In the genomic region with DNA sequence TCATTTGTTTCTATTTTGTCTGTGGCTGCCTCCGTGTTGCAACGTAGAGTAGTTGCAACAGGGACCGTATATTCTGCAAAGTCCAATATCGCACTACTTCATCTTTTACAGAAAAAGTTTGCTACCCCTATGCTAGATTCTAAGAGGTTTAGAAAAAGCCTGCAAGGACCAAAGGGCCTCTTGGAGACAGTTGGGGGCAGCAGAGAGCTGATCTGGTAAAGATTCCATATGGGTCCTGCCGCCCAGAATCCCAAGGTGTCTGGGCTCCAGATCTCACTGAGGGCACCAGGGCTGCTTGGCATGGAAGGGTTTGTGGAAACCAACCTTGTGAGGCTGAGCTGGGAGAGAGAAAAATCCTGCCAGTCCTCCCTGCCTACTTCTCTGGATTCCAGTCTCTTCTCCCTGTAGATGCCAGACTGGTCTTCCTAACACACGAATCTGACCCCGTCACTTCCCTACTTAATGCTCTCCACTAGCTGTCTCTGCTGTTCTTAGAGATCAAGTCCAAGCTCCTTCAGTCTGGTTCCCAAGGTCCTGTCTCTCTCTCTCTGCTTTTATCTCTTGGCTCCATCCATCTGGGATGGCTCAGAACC, we compare ENCODE assay signal across 8 cellular contexts.
A peak's percentile ranks its signal among the peaks of the same experiment; 100 is the strongest.
DNase-seq lines count a peak whose midpoint lies in the region; ATAC-seq and TF ChIP-seq lines count a peak whose summit lies in the region.

No MANE protein-coding gene starts in this region.

- H3K36me3 Mint-ChIP-seq in activated B cell treated with CpG ODN at 0.5 μM for 24 hours (ENCODE audit: low read depth), result no peaks in the 10 kb centered on the region

- TF ChIP-seq POLR2A in heart left ventricle (IDR thresholded peaks at IDR 0.05), result no peak

- H3K4me1 Mint-ChIP-seq in activated B cell treated with CpG ODN at 0.5 μM for 24 hours, result peaks cover 24% of the 10 kb centered on the region

- H3K27ac Mint-ChIP-seq in activated B cell treated with CpG ODN at 0.5 μM for 24 hours, result no peak overlapping the region

- peaks cover 32% of the 10 kb centered on the region for H3K27me3 Mint-ChIP-seq in activated B cell treated with CpG ODN at 0.5 μM for 24 hours

- intact Hi-C loops in heart left ventricle (cut with DNase I) (no loop called here), activated B cell treated with CpG ODN at 0.5 μM for 24 hours (cut with micrococcal nuclease) (loop anchor here (1.0 kb wide), 4 partner anchors 48 to 385 kb away; a partner anchor contains a TSS)

- TF ChIP-seq CTCF in heart left ventricle (IDR thresholded peaks at IDR 0.05) (peak in 7 of 12 donors; percentile 5 to 40 (median 15)), right atrium auricular region (IDR thresholded peaks at IDR 0.05) (peak in 1 of 2 donors; percentile 43), activated B cell treated with CpG ODN at 0.5 μM for 24 hours (IDR thresholded peaks at IDR 0.05) (no peak)

- H3K9me3 Mint-ChIP-seq in activated B cell treated with CpG ODN at 0.5 μM for 24 hours, result no peaks in the 10 kb centered on the region

- CTCF ChIA-PET in activated B cell treated with CpG ODN at 0.5 μM for 24 hours (lab: Charles Lee), result interaction anchor here (1.2 to 4.5 kb wide), 3 partner anchors 164 to 385 kb away, joined by 4 to 24 read pairs (median 10); no protein-coding TSS in a partner anchor

- no peaks in the 10 kb centered on the region for H3K4me1 ChIP-seq in heart left ventricle
- H3K4me1 ChIP-seq in right atrium auricular region, result no peaks in the 10 kb centered on the region

- DNase-seq in heart left ventricle, result no peak
- DNase-seq in right atrium auricular region (ENCODE audit: low spot score), result no peak
- peak; percentile 63 for DNase-seq in NCI-H1092 treated with DMSO at 0.1 percent for 48 hours (lab: John Stamatoyannopoulos, UW)
- DNase-seq in activated B cell treated with CpG ODN at 0.5 μM for 24 hours, result no peak
- DNase-seq in kidney tubule cell (ENCODE audit: low spot score), result peak; percentile 49
- DNase-seq in stimulated activated naive CD4-positive, alpha-beta T cell (lab: John Stamatoyannopoulos, UW), result no peak
- DNase-seq in activated naive CD4-positive, alpha-beta T cell (lab: John Stamatoyannopoulos, UW), result no peak

- H3K27ac ChIP-seq in heart left ventricle (no peak overlapping the region), right atrium auricular region (no peak overlapping the region)

- H3K9me3 ChIP-seq in heart left ventricle (no peaks in the 10 kb centered on the region), right atrium auricular region (no peaks in the 10 kb centered on the region)

- H3K36me3 ChIP-seq in heart left ventricle (no peaks in the 10 kb centered on the region), right atrium auricular region (no peaks in the 10 kb centered on the region)

- POLR2A ChIA-PET in activated B cell treated with CpG ODN at 0.5 μM for 24 hours (lab: Charles Lee), result no interaction called here

- no peak overlapping the region for H3K4me3 Mint-ChIP-seq in activated B cell treated with CpG ODN at 0.5 μM for 24 hours

- WGBS in heart left ventricle, 4 donors, result 34 to 41% (median 38%) methylated on average over 7 of the region's 7 CpGs

- H3K27me3 ChIP-seq in heart left ventricle (peaks cover 0 to 65% (median 12%) of the 10 kb centered on the region in 9 donors), right atrium auricular region (no peaks in the 10 kb centered on the region)

- H3K4me3 ChIP-seq in heart left ventricle (no peak overlapping the region), right atrium auricular region (no peak overlapping the region)

- ATAC-seq in heart left ventricle (no peak), activated B cell treated with CpG ODN at 0.5 μM for 24 hours (ENCODE audit: low read depth) (peak; percentile 34), GM21825 (IDR thresholded peaks at IDR 0.05; ENCODE audit: unreplicated experiment) (no peak)

Comparison
In these comparisons a context has a peak if more than half of its experiments do, and no peak if none do; other contexts are left out.
1. DNase-seq: peak in NCI-H1092 treated with DMSO at 0.1 percent for 48 hours (single experiment) and kidney tubule cell (single experiment); none in heart left ventricle (0 of 5), right atrium auricular region (single experiment), activated B cell treated with CpG ODN at 0.5 μM for 24 hours (single experiment), stimulated activated naive CD4-positive, alpha-beta T cell (0 of 6) and activated naive CD4-positive, alpha-beta T cell (0 of 4).